ENCODE assay signal across 8 cellular contexts in the genomic region with DNA sequence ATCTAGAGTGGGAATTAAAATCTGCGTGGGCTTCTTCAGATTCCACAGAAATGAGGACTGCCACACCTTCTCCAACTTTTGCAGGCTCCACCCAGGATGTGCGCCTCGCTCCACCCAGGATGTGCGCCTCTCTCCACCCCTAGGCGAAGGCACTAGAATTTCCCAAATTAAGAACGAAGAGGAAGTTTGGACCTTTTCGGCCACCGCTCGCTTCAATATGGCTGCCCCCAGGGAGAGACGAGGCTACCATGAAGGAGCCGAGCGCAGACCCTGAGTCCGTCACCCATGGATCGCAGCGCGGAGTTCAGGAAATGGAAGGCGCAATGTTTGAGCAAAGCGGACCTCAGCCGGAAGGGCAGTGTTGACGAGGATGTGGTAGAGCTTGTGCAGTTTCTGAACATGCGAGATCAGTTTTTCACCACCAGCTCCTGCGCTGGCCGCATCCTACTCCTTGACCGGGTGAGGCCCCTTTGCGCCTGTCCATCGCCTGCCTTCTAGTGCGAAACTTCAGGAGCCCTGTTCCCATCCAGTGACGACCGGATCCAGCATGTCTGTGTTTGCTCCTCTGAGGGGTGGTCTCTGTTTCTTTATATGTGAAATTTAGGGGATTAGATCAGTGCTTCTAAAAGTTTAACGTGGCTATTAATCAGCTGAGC. TPM values are rescaled to one million over a fixed set of nuclear protein-coding genes. Genes with fewer than 3 reads are reported as not detected.
DNase-seq lines count a peak whose midpoint lies in the region; ATAC-seq and TF ChIP-seq lines count a peak whose summit lies in the region.

A gene with protein sequence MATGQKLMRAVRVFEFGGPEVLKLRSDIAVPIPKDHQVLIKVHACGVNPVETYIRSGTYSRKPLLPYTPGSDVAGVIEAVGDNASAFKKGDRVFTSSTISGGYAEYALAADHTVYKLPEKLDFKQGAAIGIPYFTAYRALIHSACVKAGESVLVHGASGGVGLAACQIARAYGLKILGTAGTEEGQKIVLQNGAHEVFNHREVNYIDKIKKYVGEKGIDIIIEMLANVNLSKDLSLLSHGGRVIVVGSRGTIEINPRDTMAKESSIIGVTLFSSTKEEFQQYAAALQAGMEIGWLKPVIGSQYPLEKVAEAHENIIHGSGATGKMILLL (minus strand): TSS at position 91 of the 656 bp plus-strand sequence. CDS start 8,229 bp downstream, outside the sequence.
A gene with protein sequence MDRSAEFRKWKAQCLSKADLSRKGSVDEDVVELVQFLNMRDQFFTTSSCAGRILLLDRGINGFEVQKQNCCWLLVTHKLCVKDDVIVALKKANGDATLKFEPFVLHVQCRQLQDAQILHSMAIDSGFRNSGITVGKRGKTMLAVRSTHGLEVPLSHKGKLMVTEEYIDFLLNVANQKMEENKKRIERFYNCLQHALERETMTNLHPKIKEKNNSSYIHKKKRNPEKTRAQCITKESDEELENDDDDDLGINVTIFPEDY (plus strand): TSS at position 193 of the 656 bp plus-strand sequence. CDS start 93 bp downstream, at position 286.

- H3K79me2 ChIP-seq in H9 (ENCODE audit: insufficient read depth, low read length) (no peaks in the 10 kb centered on the region), MM.1S (ENCODE audit: low read length) (peaks cover 21% of the 10 kb centered on the region)

- H3K27ac Mint-ChIP-seq in H9, result peak within 1 kb of the TSS; percentile 99

- H3K4me2 ChIP-seq in H9 (ENCODE audit: insufficient read depth, insufficient read length, low read length) (peak within 1 kb of the TSS; percentile 49), MM.1S (ENCODE audit: low read depth, low read length) (peak within 1 kb of the TSS; percentile 95)

- H3K23me2 ChIP-seq in H9 (ENCODE audit: insufficient read length, low read depth, low read length, poor library complexity, severe bottlenecking), result no peaks in the 10 kb centered on the region

- peak within 1 kb of the TSS; percentile 94 for H3K4me3 ChIP-seq in MM.1S (ENCODE audit: low read length)
- H3K4me3 ChIP-seq in neuron (ENCODE audit: low read length), result peak within 1 kb of the TSS; percentile 70
- H3K4me3 ChIP-seq in subcutaneous abdominal adipose tissue (ENCODE audit: low read depth in 1 of 5, low read length in 5 of 5), result peak within 1 kb of the TSS; percentile 83 to 100 (median 99)

- peaks cover 3% of the 10 kb centered on the region for H3K9me3 ChIP-seq in H9 (ENCODE audit: control insufficient read depth, low read depth, low read length)
- H3K9me3 ChIP-seq in MM.1S (replicated peaks; ENCODE audit: insufficient read depth, low read length), result no peaks in the 10 kb centered on the region
- H3K9me3 ChIP-seq in neuron (ENCODE audit: low read length), result peaks cover 2% of the 10 kb centered on the region
- H3K9me3 ChIP-seq in subcutaneous abdominal adipose tissue (ENCODE audit: control insufficient read depth in 5 of 5, low read length in 5 of 5), result no peaks in the 10 kb centered on the region

- H3K9me3 Mint-ChIP-seq in H9, result peaks cover under 1 to 16% of the 10 kb centered on the region in 2 experiments; a peak in 3 of 5 replicates

- H3K36me3 ChIP-seq in MM.1S (replicated peaks; ENCODE audit: insufficient read depth, low read length) (no peaks in the 10 kb centered on the region), neuron (ENCODE audit: insufficient read depth, low read length) (peaks cover 11% of the 10 kb centered on the region), subcutaneous abdominal adipose tissue (ENCODE audit: control insufficient read depth in 5 of 5, insufficient read depth in 5 of 5, low read length in 5 of 5) (peaks cover 8 to 12% (median 11%) of the 10 kb centered on the region in 5 donors)

- H2BK120ac ChIP-seq in H9 (ENCODE audit: low read depth, low read length, poor library complexity, severe bottlenecking), result no peak within 1 kb of the TSS

- peak within 1 kb of the TSS; percentile 97 for H3K18ac ChIP-seq in H9 (ENCODE audit: insufficient read length, low read depth, low read length)

- H4K20me1 ChIP-seq in H9 (ENCODE audit: control insufficient read depth, insufficient read depth, insufficient read length) (no peaks in the 10 kb centered on the region), MM.1S (ENCODE audit: insufficient read depth, low read length) (no peaks in the 10 kb centered on the region)

- no peak within 1 kb of the TSS for H2BK20ac ChIP-seq in H9 (ENCODE audit: low read depth, low read length, poor library complexity, severe bottlenecking)

- no peak within 1 kb of the TSS for H4K91ac ChIP-seq in H9 (ENCODE audit: insufficient read length, low read depth, low read length)

- peak within 1 kb of the TSS; percentile 16 for H4K8ac ChIP-seq in H9 (replicated peaks; ENCODE audit: insufficient read length, low read depth, low read length)

- no peak within 1 kb of the TSS for H2BK15ac ChIP-seq in H9 (ENCODE audit: low read depth, low read length)

- peak within 1 kb of the TSS; percentile 46 for H3K56ac ChIP-seq in H9 (ENCODE audit: insufficient read length, low read depth, low read length)

- no peaks in the 10 kb centered on the region for H3K9me2 ChIP-seq in MM.1S (replicated peaks; ENCODE audit: insufficient read depth, low read length)

- peak within 1 kb of the TSS; percentile 96 for H3K14ac ChIP-seq in H9 (ENCODE audit: insufficient read depth, low read length)

- H2BK12ac ChIP-seq in H9 (ENCODE audit: insufficient read length, low read depth, low read length), result no peak within 1 kb of the TSS

- H3K23ac ChIP-seq in H9 (ENCODE audit: insufficient read length, low read depth, low read length), result no peak within 1 kb of the TSS

- peak; percentile 85 for ATAC-seq in foreskin keratinocyte

- no peak within 1 kb of the TSS; the same call in 1 of the 2 replicates for H3K4ac ChIP-seq in H9 (ENCODE audit: low read depth, low read length)

- no peaks in the 10 kb centered on the region for H3K27me3 ChIP-seq in H9 (ENCODE audit: insufficient read depth, low read length)
- H3K27me3 ChIP-seq in MM.1S (replicated peaks; ENCODE audit: insufficient read depth, low read length), result no peaks in the 10 kb centered on the region
- H3K27me3 ChIP-seq in foreskin keratinocyte, result no peaks in the 10 kb centered on the region
- no peaks in the 10 kb centered on the region for H3K27me3 ChIP-seq in neuron (ENCODE audit: insufficient read depth, low read length)
- no peaks in the 10 kb centered on the region for H3K27me3 ChIP-seq in subcutaneous abdominal adipose tissue (ENCODE audit: control insufficient read depth in 5 of 5, insufficient read depth in 4 of 5, low read length in 5 of 5)

- DNase-seq in ELR (ENCODE audit: low read depth), result peak; percentile 94
- DNase-seq in H9, result no peak
- peak; percentile 91 for DNase-seq in MM.1S
- DNase-seq in SIG-M5 (lab: John Stamatoyannopoulos, UW), result peak; percentile 82
- peak; percentile 20 for DNase-seq in activated gamma-delta T cell (lab: John Stamatoyannopoulos, UW)
- DNase-seq in foreskin keratinocyte, result peak; percentile 87 to 93

- H3K4me1 ChIP-seq in H9 (ENCODE audit: insufficient read depth, low read length) (no peaks in the 10 kb centered on the region; the same call in 1 of the 2 replicates), MM.1S (ENCODE audit: low read length) (peaks cover 8% of the 10 kb centered on the region; the same call in 1 of the 2 replicates), foreskin keratinocyte (peaks cover 20% of the 10 kb centered on the region), neuron (ENCODE audit: insufficient read depth, low read length) (peaks cover 5% of the 10 kb centered on the region), subcutaneous abdominal adipose tissue (ENCODE audit: control insufficient read depth in 5 of 5, insufficient read depth in 5 of 5, low read length in 5 of 5) (peaks cover 7 to 49% (median 28%) of the 10 kb centered on the region in 5 donors)

- H3K9ac ChIP-seq in H9 (ENCODE audit: extremely low read depth, insufficient read length, low read length) (peak within 1 kb of the TSS; percentile 94), MM.1S (ENCODE audit: low read length) (peak within 1 kb of the TSS; percentile 88), subcutaneous abdominal adipose tissue (ENCODE audit: low read length in 5 of 5) (peak within 1 kb of the TSS; percentile 72 to 99 (median 95))

- peak within 1 kb of the TSS; percentile 88 for H4K5ac ChIP-seq in H9 (ENCODE audit: insufficient read length, low read depth, low read length)

- H3F3A ChIP-seq in MM.1S (ENCODE audit: insufficient read depth, low read length), result peaks cover 9% of the 10 kb centered on the region; the same call in 1 of the 2 replicates

- H3K4me1 Mint-ChIP-seq in H9, result peaks cover 9 to 32% of the 10 kb centered on the region in 2 experiments

- H3K27me3 Mint-ChIP-seq in H9 (ENCODE audit: low read depth), result no peaks in the 10 kb centered on the region; the same call in 1 of the 2 replicates

- peaks cover 16 to 39% (median 20%) of the 10 kb centered on the region in 3 experiments for H3K36me3 Mint-ChIP-seq in H9 (ENCODE audit: insufficient read depth in 1 of 3, low read depth in 3 of 3)

- peak within 1 kb of the TSS; percentile 87 to 89 for H3K4me3 Mint-ChIP-seq in H9

- peak within 1 kb of the TSS; percentile 70 for H2BK5ac ChIP-seq in H9 (ENCODE audit: insufficient read length, low read length)

- no peak for TF ChIP-seq CTCF in H9 (conservative IDR thresholded peaks at IDR 0.05)
- TF ChIP-seq CTCF in MM.1S (IDR thresholded peaks at IDR 0.05; ENCODE audit: low read length), result no peak
- no peak for TF ChIP-seq CTCF in foreskin keratinocyte (conservative IDR thresholded peaks at IDR 0.05)

- no peaks in the 10 kb centered on the region for H3K79me1 ChIP-seq in H9 (ENCODE audit: insufficient read depth, low read depth, low read length, poor library complexity, severe bottlenecking)

- peak within 1 kb of the TSS; percentile 94 for H3K27ac ChIP-seq in H9 (ENCODE audit: insufficient read length, low read depth, low read length)
- peak within 1 kb of the TSS; percentile 89 for H3K27ac ChIP-seq in MM.1S (ENCODE audit: low read length)
- peak within 1 kb of the TSS; percentile 77 for H3K27ac ChIP-seq in foreskin keratinocyte
- peak within 1 kb of the TSS; percentile 96 for H3K27ac ChIP-seq in subcutaneous abdominal adipose tissue (ENCODE audit: low read depth, low read length)

- H2AFZ ChIP-seq in H9 (ENCODE audit: low read length), result peak within 1 kb of the TSS; percentile 68
- peak within 1 kb of the TSS; percentile 96 for H2AFZ ChIP-seq in MM.1S (ENCODE audit: low read length)
- H2AFZ ChIP-seq in neuron (ENCODE audit: low read depth, low read length), result peak within 1 kb of the TSS; percentile 20

- WGBS in H9 (ENCODE audit: extremely low coverage, insufficient read length, low lambda C conversion rate), result no CpG with 5 or more reads among the region's 30 CpGs

- H2AK5ac ChIP-seq in H9 (ENCODE audit: insufficient read length, low read length), result no peak within 1 kb of the TSS

- H3T11ph ChIP-seq in H9 (ENCODE audit: low read length), result no peak within 1 kb of the TSS

RNA-seq across cellular contexts. Expression of the first gene that starts in this region (rescaled TPM):
- total RNA-seq in H9 (2021), result 12.7 and 14.0 TPM in 2 replicates
- total RNA-seq in foreskin keratinocyte, result 33.9 and 62.5 TPM in 2 replicates
- 25.1 and 40.1 TPM in 2 replicates for polyA plus RNA-seq in foreskin keratinocyte

RNA-seq across cellular contexts. Expression of the second gene that starts in this region (rescaled TPM):
- total RNA-seq in H9 (2021), result 10.9 and 12.8 TPM in 2 replicates
- total RNA-seq in foreskin keratinocyte, result 18.1 and 21.8 TPM in 2 replicates
- 19.7 and 21.5 TPM in 2 replicates for polyA plus RNA-seq in foreskin keratinocyte

Comparison
In these comparisons a context has a peak if more than half of its experiments do, and no peak if none do; other contexts are left out.
1. H2AFZ ChIP-seq: peak in every context shown above with its lines; median percentile 96 in MM.1S; 68 in H9; 20 in neuron.